ENCODE assay signal across 17 cellular contexts in the genomic region with DNA sequence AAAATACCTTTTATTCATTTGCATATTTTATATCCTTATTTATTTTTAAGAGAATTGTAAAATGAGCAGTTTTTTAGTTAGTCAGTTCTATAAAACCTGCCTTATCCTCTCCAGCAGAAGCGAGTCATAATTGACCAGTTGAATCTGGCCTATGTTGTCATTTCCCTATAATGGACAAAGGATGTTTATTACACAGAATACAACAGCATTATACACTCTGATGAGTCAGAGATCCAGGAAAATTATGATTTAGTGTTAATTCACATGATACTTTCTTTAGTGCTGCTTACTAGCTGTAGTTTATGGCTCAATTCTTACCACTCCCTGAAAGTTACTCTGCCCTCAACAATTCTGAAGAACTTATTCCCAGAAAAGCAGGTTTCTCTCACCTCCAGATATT. TPM values are rescaled to one million over a fixed set of nuclear protein-coding genes. Genes with fewer than 3 reads are reported as not detected.
DNase-seq lines count a peak whose midpoint lies in the region; ATAC-seq and TF ChIP-seq lines count a peak whose summit lies in the region.
"Had no signal": no experiment of that assay in that cellular context is flagged by ENCODE, and none has a peak within 500 bp of the region (broad histone marks: within the 10 kb centered on the region; RNA-seq: fewer than 3 reads in every experiment).

No MANE protein-coding gene starts in this region.

- ATAC-seq in RWPE2 (ENCODE audit: low read depth) = peak; percentile 76
- ATAC-seq: naive thymus-derived CD4-positive, alpha-beta T cell; stimulated activated effector memory CD8-positive, alpha-beta T cell treated with anti-CD3 and anti-CD28 coated beads, Interleukin-12 subunit alpha, Interleukin-12 subunit beta, amount 100 ng/mL, for 72 hours had no signal

- no peaks in the 10 kb centered on the region for H3K9me3 ChIP-seq in RWPE2 (ENCODE audit: severe bottlenecking)
- no peaks in the 10 kb centered on the region for H3K9me3 ChIP-seq in fibroblast of lung (ENCODE audit: control insufficient read depth, insufficient read depth, low read depth, low read length)
- H3K9me3 ChIP-seq in skeletal muscle satellite cell (replicated peaks; ENCODE audit: low read length) = no peaks in the 10 kb centered on the region

- in situ Hi-C loops in KBM-7 (cut with MboI; ENCODE audit: low pct_unique_long_range_greater_than_20kb, low sequenced_read_pairs) = no loop called here

- H3K79me2 ChIP-seq in fibroblast of lung (ENCODE audit: control insufficient read depth, insufficient read depth, low read length) = no peaks in the 10 kb centered on the region

- H4K20me1 ChIP-seq in fibroblast of lung (ENCODE audit: control insufficient read depth, extremely low read depth, insufficient read depth, low read length) = no peaks in the 10 kb centered on the region

- H2AFZ ChIP-seq in fibroblast of lung (ENCODE audit: low read length) = no peak overlapping the region

- DNase-seq in HCEC 1CT (peak; percentile 70), RWPE2 (ENCODE audit: low spot score) (no peak), fibroblast of lung (ENCODE audit: low read depth in 2 of 2) (peak; percentile 10 to 71), KBM-7 (no peak), GM19238 (ENCODE audit: insufficient read length, low spot score) (no peak), OCI-M1 (lab: John Stamatoyannopoulos, UW) (no peak)
- DNase-seq: activated CD4-positive, alpha-beta T cell treated with anti-CD3 and anti-CD28 coated beads, Interleukin-2, amount 10 ng/mL, durations not matched to agents 24 days and 14 days; activated naive CD4-positive, alpha-beta T cell treated with anti-CD3 and anti-CD28 coated beads for 36 hours; DMS153; naive thymus-derived CD4-positive, alpha-beta T cell; NCI-H187 treated with DMSO at 0.1 percent for 48 hours; NCI-H526; posterior cingulate gyrus had no signal

- H3K27ac ChIP-seq in RWPE2 (ENCODE audit: poor library complexity, severe bottlenecking) (no peak overlapping the region), fibroblast of lung (ENCODE audit: insufficient read depth, low read length) (peak overlapping the region; percentile 49)

- H3K4me2 ChIP-seq in fibroblast of lung (ENCODE audit: extremely low read depth, insufficient read depth, low read length) (no peak overlapping the region), skeletal muscle satellite cell (ENCODE audit: low read length) (peak overlapping the region; percentile 9)

- no peaks in the 10 kb centered on the region for H3K36me3 ChIP-seq in RWPE2 (ENCODE audit: low read depth)
- no peaks in the 10 kb centered on the region for H3K36me3 ChIP-seq in fibroblast of lung (ENCODE audit: control insufficient read depth, insufficient read depth, low read length)
- no peaks in the 10 kb centered on the region for H3K36me3 ChIP-seq in skeletal muscle satellite cell (ENCODE audit: insufficient read depth, low read length)

- no peaks in the 10 kb centered on the region for H3K27me3 ChIP-seq in RWPE2 (ENCODE audit: insufficient read depth, poor library complexity, severe bottlenecking)
- H3K27me3 ChIP-seq in fibroblast of lung (ENCODE audit: control insufficient read depth, insufficient read depth, low read length) = no peaks in the 10 kb centered on the region
- no peaks in the 10 kb centered on the region for H3K27me3 ChIP-seq in skeletal muscle satellite cell (ENCODE audit: control insufficient read depth, insufficient read depth, low read length)

- H3K4me1 ChIP-seq in RWPE2 (ENCODE audit: insufficient read depth, poor library complexity, severe bottlenecking) = peaks cover 10% of the 10 kb centered on the region
- no peaks in the 10 kb centered on the region for H3K4me1 ChIP-seq in fibroblast of lung (ENCODE audit: control insufficient read depth, extremely low read depth, insufficient read depth, low read length)
- peaks cover 7% of the 10 kb centered on the region for H3K4me1 ChIP-seq in skeletal muscle satellite cell (ENCODE audit: control insufficient read depth, insufficient read depth, low read length)

- TF ChIP-seq CTCF in RWPE2 (IDR thresholded peaks at IDR 0.05; ENCODE audit: poor library complexity, severe bottlenecking) (no peak), fibroblast of lung (conservative IDR thresholded peaks at IDR 0.05 in 1 of 2, IDR thresholded peaks at IDR 0.05 in 1 of 2; ENCODE audit: low read depth in 1 of 2, low read length in 2 of 2) (no peak)

- H3K9ac ChIP-seq in fibroblast of lung (ENCODE audit: insufficient read depth, low read length) = no peak overlapping the region
- no peak overlapping the region for H3K9ac ChIP-seq in skeletal muscle satellite cell (ENCODE audit: low read depth, low read length)

- H3K4me3 ChIP-seq in RWPE2 (ENCODE audit: severe bottlenecking) (no peak overlapping the region), fibroblast of lung (replicated peaks in 1 of 4; ENCODE audit: control extremely low read depth in 1 of 4, insufficient read depth in 1 of 4, low read depth in 3 of 4, low read length in 4 of 4) (no peak overlapping the region), skeletal muscle satellite cell (ENCODE audit: low read length) (no peak overlapping the region)

RNA-seq across cellular contexts. Expression of a gene that starts 26.8 kb away (rescaled TPM):
- total RNA-seq in fibroblast of lung = 87.6 and 94.1 TPM in 2 replicates
- polyA plus RNA-seq in fibroblast of lung = 26.0 and 39.9 TPM in 2 replicates
- 18.1 and 26.2 TPM in 2 replicates for polyA plus RNA-seq in fibroblast of lung (2012)
- 21.1 and 23.6 TPM in 2 replicates for polyA minus RNA-seq in fibroblast of lung (ENCODE audit: low replicate concordance)
- total RNA-seq in skeletal muscle satellite cell (2012; rRNA removed) = 13.5 and 26.1 TPM in 2 replicates
- total RNA-seq: activated CD4-positive, alpha-beta T cell treated with anti-CD3 and anti-CD28 coated beads, Interleukin-2, amount 10 ng/mL, durations not matched to agents 24 days and 14 days; activated naive CD4-positive, alpha-beta T cell treated with anti-CD3 and anti-CD28 coated beads for 36 hours; naive thymus-derived CD4-positive, alpha-beta T cell had no signal
- polyA plus RNA-seq: CD14-positive monocyte; naive thymus-derived CD4-positive, alpha-beta T cell had no signal

RNA-seq across cellular contexts. Expression of a gene that starts 54.8 kb away (rescaled TPM):
- 0.17 TPM in 1 of 2 replicates, not detected in the other for total RNA-seq in fibroblast of lung
- 0.11 TPM in 2 replicates for polyA plus RNA-seq in fibroblast of lung
- 0.06 TPM in 1 of 2 replicates, not detected in the other for polyA plus RNA-seq in fibroblast of lung (2012)
- not detected in 2 replicates for polyA minus RNA-seq in fibroblast of lung (ENCODE audit: low replicate concordance)
- total RNA-seq in skeletal muscle satellite cell (2012; rRNA removed) = 0.22 and 1.0 TPM in 2 replicates
- total RNA-seq: activated CD4-positive, alpha-beta T cell treated with anti-CD3 and anti-CD28 coated beads, Interleukin-2, amount 10 ng/mL, durations not matched to agents 24 days and 14 days; activated naive CD4-positive, alpha-beta T cell treated with anti-CD3 and anti-CD28 coated beads for 36 hours; naive thymus-derived CD4-positive, alpha-beta T cell had no signal
- polyA plus RNA-seq: CD14-positive monocyte; liver; naive thymus-derived CD4-positive, alpha-beta T cell had no signal

Comparison
In these comparisons a context has a peak if more than half of its experiments do, and no peak if none do; other contexts are left out.
1. DNase-seq: peak in HCEC 1CT (single experiment) and fibroblast of lung (2 of 2); none in RWPE2 (single experiment), KBM-7 (single experiment), GM19238 (single experiment) and OCI-M1 (single experiment).